21 cellular contexts compared by ENCODE assay signal in genomic region chr5:120734033-120734432, GRCh38.
DNase-seq lines count a peak whose midpoint lies in the region; ATAC-seq and TF ChIP-seq lines count a peak whose summit lies in the region.
"Had no signal": no experiment of that assay in that cellular context is flagged by ENCODE, and none has a peak within 500 bp of the region (broad histone marks: within the 10 kb centered on the region; RNA-seq: fewer than 3 reads in every experiment).

No MANE protein-coding gene starts in this region.

- ATAC-seq in Right ventricle myocardium inferior (no peak), Right ventricle myocardium superior (ENCODE audit: poor library complexity) (no peak), WTC11 (peak; percentile 99), HG03439 (IDR thresholded peaks at IDR 0.05; ENCODE audit: unreplicated experiment) (no peak)
- ATAC-seq in stimulated activated naive B cell treated with anti-CD40 and anti-IgM and Interleukin-4, amounts not matched to agents 10 μg/mL and 1 μg/mL and 100 μg/mL, for 72 hours (replicated peaks) = no peak
- ATAC-seq: A549; activated T-cell treated with anti-CD3 and anti-CD28 coated beads, Interleukin-2, amount 50 U/mL, for 72 hours; effector memory CD8-positive, alpha-beta T cell; natural killer cell; PC-3 had no signal

- no peak overlapping the region for H3K4me3 Mint-ChIP-seq in WTC11
- H3K4me3 Mint-ChIP-seq in stimulated activated naive B cell treated with anti-CD40 and anti-IgM and Interleukin-4, amounts not matched to agents 10 μg/mL and 1 μg/mL and 100 μg/mL, for 72 hours = no peak overlapping the region
- H3K4me3 Mint-ChIP-seq: activated CD4-positive, alpha-beta memory T cell treated with anti-CD3 and anti-CD28 coated beads for 36 hours; activated naive CD8-positive, alpha-beta T cell treated with anti-CD3 and anti-CD28 coated beads, Interleukin-2, amount 10 ng/mL, durations not matched to agents 7 days and 5 days; activated T-cell treated with anti-CD3 and anti-CD28 coated beads, Interleukin-2, amount 50 U/mL, for 72 hours; CD4-positive, alpha-beta T cell; effector memory CD8-positive, alpha-beta T cell; immature natural killer cell; natural killer cell had no signal

- DNase-seq in Right ventricle myocardium inferior (ENCODE audit: missing footprints) = peak; percentile 26
- DNase-seq in Right ventricle myocardium superior = no peak
- DNase-seq in WTC11 (ENCODE audit: low spot score) = peak; percentile 56
- DNase-seq in foreskin fibroblast = peak; percentile 1 to 24
- peak; percentile 39 for DNase-seq in smooth muscle cell of the brain vasculature (ENCODE audit: low read depth, low spot score)
- DNase-seq in H4 (ENCODE audit: low spot score) = no peak
- DNase-seq in stimulated activated naive B cell treated with anti-CD40 and anti-IgM and Interleukin-4, amounts not matched to agents 10 μg/mL and 1 μg/mL and 100 μg/mL, for 72 hours = no peak
- DNase-seq: activated CD4-positive, alpha-beta memory T cell treated with anti-CD3 and anti-CD28 coated beads for 36 hours; activated naive CD8-positive, alpha-beta T cell treated with anti-CD3 and anti-CD28 coated beads, Interleukin-2, amount 10 ng/mL, durations not matched to agents 7 days and 5 days; activated T-cell treated with anti-CD3 and anti-CD28 coated beads, Interleukin-2, amount 50 U/mL, for 72 hours; CD4-positive, alpha-beta T cell; effector memory CD8-positive, alpha-beta T cell; immature natural killer cell; natural killer cell; NCI-H187 treated with DMSO at 0.1 percent for 48 hours; PC-3 had no signal

- H3K36me3 Mint-ChIP-seq in WTC11 = no peaks in the 10 kb centered on the region
- no peaks in the 10 kb centered on the region for H3K36me3 Mint-ChIP-seq in stimulated activated naive B cell treated with anti-CD40 and anti-IgM and Interleukin-4, amounts not matched to agents 10 μg/mL and 1 μg/mL and 100 μg/mL, for 72 hours
- H3K36me3 Mint-ChIP-seq: activated CD4-positive, alpha-beta memory T cell treated with anti-CD3 and anti-CD28 coated beads for 36 hours; activated naive CD8-positive, alpha-beta T cell treated with anti-CD3 and anti-CD28 coated beads, Interleukin-2, amount 10 ng/mL, durations not matched to agents 7 days and 5 days; immature natural killer cell; natural killer cell had no signal

- intact Hi-C loops in Right ventricle myocardium inferior (cut with DNase I) = no loop called here
- intact Hi-C loops in Right ventricle myocardium superior (cut with DNase I) = no loop called here

- no peaks in the 10 kb centered on the region for H3K9me3 Mint-ChIP-seq in WTC11
- H3K9me3 Mint-ChIP-seq in stimulated activated naive B cell treated with anti-CD40 and anti-IgM and Interleukin-4, amounts not matched to agents 10 μg/mL and 1 μg/mL and 100 μg/mL, for 72 hours = no peaks in the 10 kb centered on the region
- H3K9me3 Mint-ChIP-seq: activated naive CD8-positive, alpha-beta T cell treated with anti-CD3 and anti-CD28 coated beads, Interleukin-2, amount 10 ng/mL, durations not matched to agents 7 days and 5 days had no signal

- peak overlapping the region; percentile 66; the same call in 1 of the 2 replicates for H3K27ac Mint-ChIP-seq in WTC11
- H3K27ac Mint-ChIP-seq in stimulated activated naive B cell treated with anti-CD40 and anti-IgM and Interleukin-4, amounts not matched to agents 10 μg/mL and 1 μg/mL and 100 μg/mL, for 72 hours = no peak overlapping the region
- H3K27ac Mint-ChIP-seq: activated CD4-positive, alpha-beta memory T cell treated with anti-CD3 and anti-CD28 coated beads for 36 hours; activated naive CD8-positive, alpha-beta T cell treated with anti-CD3 and anti-CD28 coated beads, Interleukin-2, amount 10 ng/mL, durations not matched to agents 7 days and 5 days; activated T-cell treated with anti-CD3 and anti-CD28 coated beads, Interleukin-2, amount 50 U/mL, for 72 hours; CD4-positive, alpha-beta T cell; effector memory CD8-positive, alpha-beta T cell; immature natural killer cell; natural killer cell had no signal

- POLR2A ChIA-PET in WTC11 (lab: Charles Lee) = no interaction called here

- CTCF ChIA-PET in WTC11 (lab: Charles Lee) = interaction anchor here (1.2 kb wide), 1 partner anchor 78 kb away, joined by 4 read pairs; no protein-coding TSS in a partner anchor

- peaks cover 18% of the 10 kb centered on the region for H3K4me1 Mint-ChIP-seq in WTC11
- no peaks in the 10 kb centered on the region for H3K4me1 Mint-ChIP-seq in stimulated activated naive B cell treated with anti-CD40 and anti-IgM and Interleukin-4, amounts not matched to agents 10 μg/mL and 1 μg/mL and 100 μg/mL, for 72 hours
- H3K4me1 Mint-ChIP-seq: activated naive CD8-positive, alpha-beta T cell treated with anti-CD3 and anti-CD28 coated beads, Interleukin-2, amount 10 ng/mL, durations not matched to agents 7 days and 5 days; immature natural killer cell; natural killer cell had no signal

- TF ChIP-seq CTCF in WTC11 (IDR thresholded peaks at IDR 0.05) = no peak
- TF ChIP-seq CTCF in foreskin fibroblast (IDR thresholded peaks at IDR 0.05; ENCODE audit: low read depth, low read length) = no peak

- no peaks in the 10 kb centered on the region for H3K27me3 Mint-ChIP-seq in WTC11 (ENCODE audit: low read depth)
- H3K27me3 Mint-ChIP-seq in stimulated activated naive B cell treated with anti-CD40 and anti-IgM and Interleukin-4, amounts not matched to agents 10 μg/mL and 1 μg/mL and 100 μg/mL, for 72 hours = no peaks in the 10 kb centered on the region
- H3K27me3 Mint-ChIP-seq: activated CD4-positive, alpha-beta memory T cell treated with anti-CD3 and anti-CD28 coated beads for 36 hours; activated naive CD8-positive, alpha-beta T cell treated with anti-CD3 and anti-CD28 coated beads, Interleukin-2, amount 10 ng/mL, durations not matched to agents 7 days and 5 days; CD4-positive, alpha-beta T cell; effector memory CD8-positive, alpha-beta T cell had no signal

- H3K4me3 ChIP-seq in foreskin fibroblast (ENCODE audit: low read depth in 1 of 2, low read length in 2 of 2) = no peak overlapping the region
- H3K4me3 ChIP-seq: A549, cardiac muscle cell, lung, SK-N-MC had no signal

TF ChIP-seq in WTC11, 78 proteins besides CTCF, POLR2A, EP300 and RAD21:
- TF ChIP-seq ZBTB43 (CRISPR knock-in tag; IDR thresholded peaks at IDR 0.05) (peak; percentile 87; the same call in 1 of the 2 replicates), FOXP1 (CRISPR knock-in tag; IDR thresholded peaks at IDR 0.05; ENCODE audit: borderline replicate concordance) (no peak), FOXK1 (CRISPR knock-in tag; IDR thresholded peaks at IDR 0.05) (no peak)

Comparison
In these comparisons a context has a peak if more than half of its experiments do, and no peak if none do; other contexts are left out.
1. DNase-seq: peak in Right ventricle myocardium inferior (single experiment), WTC11 (single experiment), foreskin fibroblast (2 of 2) and smooth muscle cell of the brain vasculature (single experiment); none in Right ventricle myocardium superior (single experiment), H4 (single experiment) and stimulated activated naive B cell treated with anti-CD40 and anti-IgM and Interleukin-4, amounts not matched to agents 10 μg/mL and 1 μg/mL and 100 μg/mL, for 72 hours (single experiment).